In genomic region chr1:34591751-34592629, GRCh38 we compare ENCODE assay signal across 17 cellular contexts.
DNase-seq lines count a peak whose midpoint lies in the region; ATAC-seq, FAIRE-seq and TF ChIP-seq lines count a peak whose summit lies in the region.
"Had no signal": no experiment of that assay in that cellular context is flagged by ENCODE, and none has a peak within 500 bp of the region (broad histone marks: within the 10 kb centered on the region; RNA-seq: fewer than 3 reads in every experiment).

No MANE protein-coding gene starts in this region.

- TF ChIP-seq POLR2A in GM12878 (IDR thresholded peaks at IDR 0.05; ENCODE audit: low read depth, low read length) (no peak), stomach (IDR thresholded peaks at IDR 0.05) (no peak)

- H4K20me1 ChIP-seq in GM12878 (ENCODE audit: control insufficient read depth, insufficient read depth), result no peaks in the 10 kb centered on the region
- H4K20me1 ChIP-seq: BLaER1 treated with 17β-estradiol and CSF1 and Interleukin-3, amounts not matched to agents 10 nM and 100 nM had no signal

- RAD21 ChIA-PET in GM12878 (lab: Charles Lee; ENCODE audit: unreplicated experiment), result interaction anchor here (0.8 to 9.8 kb wide), 3 partner anchors 55 to 131 kb away, joined by 3 to 108 read pairs (median 87); no protein-coding TSS in a partner anchor

- no peak for TF ChIP-seq RAD21 in GM12878 (IDR thresholded peaks at IDR 0.05; ENCODE audit: insufficient read depth, low read depth, low read length)

- no peak overlapping the region for H3K9ac ChIP-seq in GM12878 (ENCODE audit: control insufficient read depth, insufficient read depth, low read length)
- H3K9ac ChIP-seq: BLaER1 treated with 17β-estradiol and CSF1 and Interleukin-3, amounts not matched to agents 10 nM and 100 nM had no signal

- intact Hi-C loops in GM12878 (cut with micrococcal nuclease; ENCODE audit: unreplicated experiment) (loop anchor here (1.0 to 10.0 kb wide), 3 partner anchors 60 to 227 kb away; no protein-coding TSS in a partner anchor), stomach (cut with DNase I; ENCODE audit: low total_unique reads) (no loop called here)

- H3K36me3 ChIP-seq in GM12878 (ENCODE audit: control insufficient read depth in 2 of 2, insufficient read depth in 2 of 2, low read length in 1 of 2), result no peaks in the 10 kb centered on the region
- H3K36me3 ChIP-seq in stomach, result no peaks in the 10 kb centered on the region
- H3K36me3 ChIP-seq: BLaER1 treated with 17β-estradiol and CSF1 and Interleukin-3, amounts not matched to agents 10 nM and 100 nM; colonic mucosa; prostate gland; thoracic aorta had no signal

- CTCF ChIA-PET in GM12878 (lab: Yijun Ruan, JAX), result interaction anchor here (0.7 to 14.8 kb wide), 18 partner anchors 9 to 959 kb away, joined by 3 to 311 read pairs (median 4); no protein-coding TSS in a partner anchor

- in situ Hi-C loops in GM12878 (cut with MboI), result loop anchor here (5.0 kb wide), 1 partner anchor 50 kb away; no protein-coding TSS in a partner anchor

- SMC1A ChIA-PET in GM12878 (lab: Charles Lee; ENCODE audit: uncharacterized antibody, unreplicated experiment), result interaction anchor here (0.6 to 10.6 kb wide), 10 partner anchors 8 to 371 kb away, joined by 3 to 203 read pairs (median 4); no protein-coding TSS in a partner anchor

- no peak overlapping the region for H3K27ac ChIP-seq in 22Rv1
- no peak overlapping the region for H3K27ac ChIP-seq in GM12878 (ENCODE audit: control insufficient read depth, insufficient read depth)
- no peak overlapping the region for H3K27ac ChIP-seq in stomach
- H3K27ac ChIP-seq: BLaER1 treated with 17β-estradiol and CSF1 and Interleukin-3, amounts not matched to agents 10 nM and 100 nM; colonic mucosa; prostate gland; thoracic aorta had no signal

- H2AFZ ChIP-seq in GM12878 (ENCODE audit: control insufficient read depth, low read depth, low read length), result no peak overlapping the region

- no peaks in the 10 kb centered on the region for H3K79me2 ChIP-seq in GM12878 (ENCODE audit: control insufficient read depth, insufficient read depth, low read length)

- peak; percentile 34 for DNase-seq in Daoy (ENCODE audit: low read depth)
- peak; percentile 21 for DNase-seq in GM12878 (ENCODE audit: low read depth, low spot score)
- no peak for DNase-seq in stomach
- DNase-seq in SIG-M5 treated with dmso at 0.1 percent for 504 hours (lab: John Stamatoyannopoulos, UW; ENCODE audit: unreplicated experiment), result no peak
- no peak for DNase-seq in stimulated activated naive CD4-positive, alpha-beta T cell (lab: John Stamatoyannopoulos, UW)
- DNase-seq: activated CD4-positive, alpha-beta T cell treated with anti-CD3 and anti-CD28 coated beads, Interleukin-2, amount 50 U/mL, for 1 hour; colonic mucosa; erythroblast; GOT3; stimulated activated CD4-positive, alpha-beta T cell treated with anti-CD3 and anti-CD28 coated beads, Interleukin-12 subunit alpha, Interleukin-12 subunit beta, amount 100 ng/mL, for 4 hours had no signal

- ATAC-seq in GM12878 (peak; percentile 81), GM21526 (IDR thresholded peaks at IDR 0.05; ENCODE audit: low FRiP score, unreplicated experiment) (no peak)
- ATAC-seq: left lobe of liver had no signal

- H3K4me1 ChIP-seq in GM12878 (ENCODE audit: control insufficient read depth, insufficient read depth, low read length) (peaks cover 10% of the 10 kb centered on the region; the same call in 1 of the 2 replicates), stomach (no peaks in the 10 kb centered on the region)
- H3K4me1 ChIP-seq: BLaER1 treated with 17β-estradiol and CSF1 and Interleukin-3, amounts not matched to agents 10 nM and 100 nM; colonic mucosa; prostate gland had no signal

- 67% methylated on average over 4 of the region's 4 CpGs for WGBS in GM12878 (ENCODE audit: insufficient coverage, insufficient replicate concordance, low lambda C conversion rate, missing lambda C conversion rate)
- WGBS in stomach, 5 donors, result 51 to 66% (median 59%) methylated on average over 4 of the region's 4 CpGs

- peak; percentile 81 for FAIRE-seq in GM12878 (lab: Jason Lieb, UNC)

- POLR2A ChIA-PET in GM12878 (lab: Charles Lee), result interaction anchor here (0.6 to 1.4 kb wide), 3 partner anchors 9 to 61 kb away, joined by 4 to 13 read pairs (median 5); no protein-coding TSS in a partner anchor

- H3K27me3 ChIP-seq in GM12878 (replicated peaks in 1 of 2; ENCODE audit: control insufficient read depth in 2 of 2, insufficient read depth in 2 of 2, low read length in 1 of 2), result no peaks in the 10 kb centered on the region
- H3K27me3 ChIP-seq in stomach, result peaks cover 0 to 15% (median 4%) of the 10 kb centered on the region in 3 donors
- H3K27me3 ChIP-seq: BLaER1 treated with 17β-estradiol and CSF1 and Interleukin-3, amounts not matched to agents 10 nM and 100 nM; colonic mucosa had no signal

- TF ChIP-seq CTCF in 22Rv1 (IDR thresholded peaks at IDR 0.05) (peak; percentile 28; the same call in 1 of the 2 replicates), LNCAP (IDR thresholded peaks at IDR 0.05) (peak; percentile 33; the same call in 1 of the 2 replicates), GM12878 (IDR thresholded peaks at IDR 0.05 in 2 of 3, conservative IDR thresholded peaks at IDR 0.05 in 1 of 3; ENCODE audit: control insufficient read depth in 2 of 3, extremely low read depth in 1 of 3, insufficient read depth in 1 of 3, low read depth in 3 of 3, low read length in 3 of 3) (peak; percentile 38 to 48 (median 39); a peak in 5 of 6 replicates), stomach (IDR thresholded peaks at IDR 0.05) (no peak)

- no peaks in the 10 kb centered on the region for H3K9me3 ChIP-seq in GM12878 (replicated peaks; ENCODE audit: control insufficient read depth, insufficient read depth, low read length)
- no peaks in the 10 kb centered on the region for H3K9me3 ChIP-seq in stomach
- H3K9me3 ChIP-seq: BLaER1 treated with 17β-estradiol and CSF1 and Interleukin-3, amounts not matched to agents 10 nM and 100 nM; colonic mucosa; prostate gland; thoracic aorta had no signal

- no peak overlapping the region for H3K4me3 ChIP-seq in GM12878
- no peak overlapping the region for H3K4me3 ChIP-seq in stomach
- H3K4me3 ChIP-seq: BLaER1 treated with 17β-estradiol and CSF1 and Interleukin-3, amounts not matched to agents 10 nM and 100 nM; colonic mucosa; prostate gland; thoracic aorta had no signal

- TF ChIP-seq EP300 in GM12878 (IDR thresholded peaks at IDR 0.05; ENCODE audit: borderline replicate concordance in 1 of 2, control insufficient read depth in 1 of 2, low read depth in 2 of 2, low read length in 2 of 2), result no peak
- TF ChIP-seq EP300 in stomach (IDR thresholded peaks at IDR 0.05), result no peak

- no peak overlapping the region for H3K4me2 ChIP-seq in GM12878 (ENCODE audit: control insufficient read depth, insufficient read depth)
- H3K4me2 ChIP-seq: BLaER1 treated with 17β-estradiol and CSF1 and Interleukin-3, amounts not matched to agents 10 nM and 100 nM had no signal

- no TSS peak for BruUV-seq in GM12878 (replicated peaks; lab: Mats Ljungman, UMichigan)

TF ChIP-seq in GM12878, 131 proteins besides CTCF, POLR2A, EP300 and RAD21:
- TF ChIP-seq ZNF592 (IDR thresholded peaks at IDR 0.05) (no peak), ESRRA (IDR thresholded peaks at IDR 0.05; ENCODE audit: low read length) (no peak), IRF4 (IDR thresholded peaks at IDR 0.05; ENCODE audit: low read depth, low read length) (peak; percentile 35; the same call in 1 of the 2 replicates), JUNB (IDR thresholded peaks at IDR 0.05) (peak; percentile 53), SMC3 (IDR thresholded peaks at IDR 0.05; ENCODE audit: borderline replicate concordance, low read length) (peak; percentile 36; the same call in 1 of the 2 replicates)

Comparison
In these comparisons a context has a peak if more than half of its experiments do, and no peak if none do; other contexts are left out.
1. CTCF ChIP-seq: peak in 22Rv1 (single experiment), LNCAP (single experiment) and GM12878 (3 of 3); none in stomach (0 of 7).
2. DNase-seq: peak in Daoy (single experiment) and GM12878 (single experiment); none in stomach (single experiment), SIG-M5 treated with dmso at 0.1 percent for 504 hours (single experiment) and stimulated activated naive CD4-positive, alpha-beta T cell (0 of 6).